Comparison of ENCODE assay signal across 8 cellular contexts in genomic region chr4:145939241-145939640, GRCh38. TPM values are rescaled to one million over a fixed set of nuclear protein-coding genes. Genes with fewer than 3 reads are reported as not detected.
A peak's percentile ranks its signal among the peaks of the same experiment; 100 is the strongest.
DNase-seq lines count a peak whose midpoint lies in the region; ATAC-seq and TF ChIP-seq lines count a peak whose summit lies in the region.

No MANE protein-coding gene starts in this region.

- H3K4me3 Mint-ChIP-seq in CD8-positive, alpha-beta memory T cell = peak overlapping the region; percentile 85 to 97 (median 94)
- peak overlapping the region; percentile 98 for H3K4me3 Mint-ChIP-seq in osteocyte (ENCODE audit: unreplicated experiment)

- no peaks in the 10 kb centered on the region for H3K9me3 ChIP-seq in CD8-positive, alpha-beta memory T cell (ENCODE audit: low read length)
- H3K9me3 ChIP-seq in MG63 = no peaks in the 10 kb centered on the region
- no peaks in the 10 kb centered on the region for H3K9me3 ChIP-seq in effector memory CD4-positive, alpha-beta T cell (ENCODE audit: control insufficient read depth, low read length)

- no peaks in the 10 kb centered on the region for H3K36me3 ChIP-seq in CD8-positive, alpha-beta memory T cell (ENCODE audit: insufficient read depth, low read length)
- no peaks in the 10 kb centered on the region for H3K36me3 ChIP-seq in MG63
- H3K36me3 ChIP-seq in effector memory CD4-positive, alpha-beta T cell (ENCODE audit: control insufficient read depth, insufficient read depth, low read length) = no peaks in the 10 kb centered on the region

- no peak for TF ChIP-seq CTCF in osteocyte (IDR thresholded peaks at IDR 0.05)

- H3K27me3 Mint-ChIP-seq in CD8-positive, alpha-beta memory T cell = peaks cover 0 to 8% of the 10 kb centered on the region in 2 donors
- no peaks in the 10 kb centered on the region for H3K27me3 Mint-ChIP-seq in osteocyte (ENCODE audit: unreplicated experiment)

- H3K4me1 Mint-ChIP-seq in CD8-positive, alpha-beta memory T cell = peaks cover 22 to 31% (median 31%) of the 10 kb centered on the region in 3 donors
- H3K4me1 Mint-ChIP-seq in osteocyte (ENCODE audit: unreplicated experiment) = peaks cover 32% of the 10 kb centered on the region

- intact Hi-C loops in sciatic nerve (cut with DNase I) = no loop called here

- H3K27ac ChIP-seq in CD8-positive, alpha-beta memory T cell (ENCODE audit: low read depth, low read length) = no peak overlapping the region
- H3K27ac ChIP-seq in effector memory CD4-positive, alpha-beta T cell (ENCODE audit: insufficient read depth, low read length, poor library complexity, severe bottlenecking) = no peak overlapping the region

- no peaks in the 10 kb centered on the region for H3K27me3 ChIP-seq in CD8-positive, alpha-beta memory T cell (ENCODE audit: insufficient read depth, low read length, poor library complexity, severe bottlenecking)
- H3K27me3 ChIP-seq in MG63 = no peaks in the 10 kb centered on the region
- H3K27me3 ChIP-seq in effector memory CD4-positive, alpha-beta T cell (replicated peaks; ENCODE audit: control insufficient read depth, insufficient read depth, low read length, poor library complexity, severe bottlenecking) = no peaks in the 10 kb centered on the region

- no peak overlapping the region for H3K4me3 ChIP-seq in CD8-positive, alpha-beta memory T cell (ENCODE audit: low read length)
- peak overlapping the region; percentile 57 for H3K4me3 ChIP-seq in MG63
- peak overlapping the region; percentile 90 for H3K4me3 ChIP-seq in effector memory CD4-positive, alpha-beta T cell (ENCODE audit: insufficient read depth, low read depth, low read length, poor library complexity, severe bottlenecking)

- no peaks in the 10 kb centered on the region for H3K4me1 ChIP-seq in CD8-positive, alpha-beta memory T cell (ENCODE audit: insufficient read depth, low read length)
- H3K4me1 ChIP-seq in effector memory CD4-positive, alpha-beta T cell (ENCODE audit: control insufficient read depth, insufficient read depth, low read length, poor library complexity, severe bottlenecking) = peaks cover 8% of the 10 kb centered on the region

- CTCF ChIA-PET in CD8-positive, alpha-beta memory T cell (lab: Charles Lee) = interaction anchor here (0.9 to 1.7 kb wide), 2 partner anchors 14 to 17 kb away, joined by 3 read pairs; no protein-coding TSS in a partner anchor

- H3K36me3 Mint-ChIP-seq in CD8-positive, alpha-beta memory T cell = peaks cover 0 to 15% (median 0%) of the 10 kb centered on the region in 3 donors
- no peaks in the 10 kb centered on the region for H3K36me3 Mint-ChIP-seq in osteocyte (ENCODE audit: unreplicated experiment)

- POLR2A ChIA-PET in CD8-positive, alpha-beta memory T cell (lab: Charles Lee) = interaction anchor here (1.2 to 1.3 kb wide), 2 partner anchors 58 to 109 kb away, joined by 4 to 9 read pairs; no protein-coding TSS in a partner anchor

- peak overlapping the region; percentile 14 to 98 (median 80) for H3K27ac Mint-ChIP-seq in CD8-positive, alpha-beta memory T cell
- H3K27ac Mint-ChIP-seq in osteocyte (ENCODE audit: unreplicated experiment) = peak overlapping the region; percentile 96

- ATAC-seq in sciatic nerve = no peak
- no peak for ATAC-seq in HG03039 (IDR thresholded peaks at IDR 0.05; ENCODE audit: unreplicated experiment)
- no peak for ATAC-seq in GM21526 (IDR thresholded peaks at IDR 0.05; ENCODE audit: low FRiP score, unreplicated experiment)

- H3K9me3 Mint-ChIP-seq in CD8-positive, alpha-beta memory T cell = peaks cover 0 to 3% (median 0%) of the 10 kb centered on the region in 5 donors
- H3K9me3 Mint-ChIP-seq in osteocyte (ENCODE audit: unreplicated experiment) = no peaks in the 10 kb centered on the region

- DNase-seq in CD8-positive, alpha-beta memory T cell = no peak
- DNase-seq in MG63 = no peak
- no peak for DNase-seq in effector memory CD4-positive, alpha-beta T cell
- DNase-seq in osteocyte (ENCODE audit: extremely low spot score, unreplicated experiment) = no peak
- no peak for DNase-seq in GDM1 (lab: John Stamatoyannopoulos, UW)
- DNase-seq in sciatic nerve (ENCODE audit: low spot score) = no peak

RNA-seq across cellular contexts. Expression of gene ZNF827, which starts 0.6 kb away (rescaled TPM):
- total RNA-seq in CD8-positive, alpha-beta memory T cell = 10 to 100 TPM; 32.2 to 32.5 TPM
- polyA plus RNA-seq in CD8-positive, alpha-beta memory T cell = 6.9 TPM
- 0.86 and 2.1 TPM in 2 replicates for total RNA-seq in MG63 (2014; rRNA removed; shearing (Covaris generic); ENCODE audit: low replicate concordance)
- total RNA-seq in osteocyte (22.5 and 24.9 TPM in 2 replicates), sciatic nerve (13.3 TPM)
